In the genomic region with DNA sequence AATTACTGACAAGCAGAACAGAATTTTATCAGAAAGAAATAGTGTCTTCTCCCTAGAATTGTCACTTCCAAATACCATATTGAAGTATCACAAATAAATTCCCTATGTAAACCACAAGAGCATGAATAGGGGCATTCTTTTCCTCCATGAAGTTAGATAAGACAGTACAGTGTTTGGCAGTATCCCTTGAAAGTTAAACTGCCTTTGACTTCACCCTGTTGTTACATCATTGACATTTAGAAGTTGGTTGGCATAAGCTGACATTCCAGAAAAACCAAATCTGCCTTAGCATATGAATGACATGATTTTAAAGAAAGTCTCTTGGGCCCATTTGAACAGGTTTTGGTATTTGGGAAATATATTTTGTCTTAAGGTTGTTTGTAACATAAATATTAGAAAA, we compare ENCODE assay signal across 29 cellular contexts. TPM values are rescaled to one million over a fixed set of nuclear protein-coding genes. Genes with fewer than 3 reads are reported as not detected.
DNase-seq lines count a peak whose midpoint lies in the region; ATAC-seq, FAIRE-seq and TF ChIP-seq lines count a peak whose summit lies in the region.
"Had no signal": no experiment of that assay in that cellular context is flagged by ENCODE, and none has a peak within 500 bp of the region (broad histone marks: within the 10 kb centered on the region; RNA-seq: fewer than 3 reads in every experiment).

No MANE protein-coding gene starts in this region.

- no peak overlapping the region for H3K4me3 ChIP-seq in A549
- H3K4me3 ChIP-seq in astrocyte (ENCODE audit: insufficient read depth, low read depth, low read length) = no peak overlapping the region
- H3K4me3 ChIP-seq: heart right ventricle, Peyer's patch, testis had no signal

- no peak overlapping the region for H3K9ac ChIP-seq in astrocyte (ENCODE audit: low read length)
- H3K9ac ChIP-seq: SK-N-SH had no signal

- H3K36me3 ChIP-seq in astrocyte (ENCODE audit: insufficient read depth, low read length) = no peaks in the 10 kb centered on the region
- H3K36me3 ChIP-seq: heart right ventricle, Peyer's patch had no signal

- H3K79me2 ChIP-seq in astrocyte (ENCODE audit: insufficient read depth, low read length) = no peaks in the 10 kb centered on the region

- intact Hi-C loops in posterior cingulate gyrus (cut with DNase I) = no loop called here

- H3K36me3 Mint-ChIP-seq in astrocyte (ENCODE audit: low read depth, unreplicated experiment) (no peaks in the 10 kb centered on the region), glutamatergic neuron (ENCODE audit: unreplicated experiment) (no peaks in the 10 kb centered on the region)
- H3K36me3 Mint-ChIP-seq: naive thymus-derived CD8-positive, alpha-beta T cell had no signal

- peaks cover 3% of the 10 kb centered on the region for H3K9me3 Mint-ChIP-seq in astrocyte (ENCODE audit: unreplicated experiment)
- no peaks in the 10 kb centered on the region for H3K9me3 Mint-ChIP-seq in glutamatergic neuron (ENCODE audit: unreplicated experiment)

- H3K4me2 ChIP-seq in A549 (no peak overlapping the region), astrocyte (ENCODE audit: low read length) (no peak overlapping the region)
- H3K4me2 ChIP-seq: SK-N-SH had no signal

- POLR2A ChIA-PET in A549 (lab: Yijun Ruan, JAX) = no interaction called here

- H3K27ac Mint-ChIP-seq in astrocyte (ENCODE audit: unreplicated experiment) = no peak overlapping the region
- no peak overlapping the region for H3K27ac Mint-ChIP-seq in glutamatergic neuron (ENCODE audit: unreplicated experiment)
- H3K27ac Mint-ChIP-seq: activated CD4-positive, alpha-beta T cell treated with anti-CD3 and anti-CD28 coated beads for 36 hours; activated T-cell treated with anti-CD3 and anti-CD28 coated beads, Interleukin-2, amount 50 U/mL, for 24 hours; dendritic cell treated with granulocyte-macrophage colony-stimulating factor and Interleukin-4, amounts not matched to agents 40 ng/mL and 50 ng/mL, for 4 days; naive thymus-derived CD8-positive, alpha-beta T cell had no signal

- no peak for TF ChIP-seq POLR2A in A549 (IDR thresholded peaks at IDR 0.05; ENCODE audit: low read length)

- H3K27me3 Mint-ChIP-seq in astrocyte (ENCODE audit: low read depth, unreplicated experiment) (peaks cover 6% of the 10 kb centered on the region), glutamatergic neuron (ENCODE audit: unreplicated experiment) (no peaks in the 10 kb centered on the region)
- H3K27me3 Mint-ChIP-seq: dendritic cell treated with granulocyte-macrophage colony-stimulating factor and Interleukin-4, amounts not matched to agents 40 ng/mL and 50 ng/mL, for 4 days had no signal

- H3K4me1 Mint-ChIP-seq in astrocyte (ENCODE audit: low read depth, unreplicated experiment) (peaks cover 4% of the 10 kb centered on the region), glutamatergic neuron (ENCODE audit: low read depth, unreplicated experiment) (no peaks in the 10 kb centered on the region)
- H3K4me1 Mint-ChIP-seq: activated CD4-positive, alpha-beta T cell treated with anti-CD3 and anti-CD28 coated beads for 36 hours; naive thymus-derived CD8-positive, alpha-beta T cell had no signal

- no peak for ATAC-seq in A549
- ATAC-seq: activated CD4-positive, alpha-beta T cell treated with anti-CD3 and anti-CD28 coated beads for 36 hours; HCT116; naive thymus-derived CD8-positive, alpha-beta T cell had no signal

- no peaks in the 10 kb centered on the region for H4K20me1 ChIP-seq in astrocyte (ENCODE audit: insufficient read depth, low read length)

- no peaks in the 10 kb centered on the region for H3K27me3 ChIP-seq in astrocyte (ENCODE audit: insufficient read depth, low read length)
- H3K27me3 ChIP-seq: heart right ventricle, Peyer's patch, testis had no signal

- TF ChIP-seq EP300 in A549 (IDR thresholded peaks at IDR 0.05) = no peak

- no peak for TF ChIP-seq RAD21 in A549 (conservative IDR thresholded peaks at IDR 0.05 in 1 of 2, IDR thresholded peaks at IDR 0.05 in 1 of 2)

- CTCF ChIA-PET in A549 (lab: Yijun Ruan, JAX) = interaction anchor here (0.7 kb wide), 1 partner anchor 555 kb away, joined by 3 read pairs; no protein-coding TSS in a partner anchor

- H3K4me3 Mint-ChIP-seq in astrocyte (ENCODE audit: unreplicated experiment) (no peak overlapping the region), glutamatergic neuron (ENCODE audit: unreplicated experiment) (no peak overlapping the region)
- H3K4me3 Mint-ChIP-seq: activated CD4-positive, alpha-beta T cell treated with anti-CD3 and anti-CD28 coated beads for 36 hours; activated T-cell treated with anti-CD3 and anti-CD28 coated beads, Interleukin-2, amount 50 U/mL, for 24 hours; dendritic cell treated with granulocyte-macrophage colony-stimulating factor and Interleukin-4, amounts not matched to agents 40 ng/mL and 50 ng/mL, for 4 days; naive thymus-derived CD8-positive, alpha-beta T cell had no signal

- peak; percentile 65 for FAIRE-seq in A549 (lab: Jason Lieb, UNC)
- FAIRE-seq in astrocyte (lab: Jason Lieb, UNC) = no peak
- FAIRE-seq: bronchial epithelial cell had no signal

- TF ChIP-seq CTCF in A549 (IDR thresholded peaks at IDR 0.05) (no peak), astrocyte (IDR thresholded peaks at IDR 0.05; ENCODE audit: insufficient read depth, low read depth, low read length) (no peak), glutamatergic neuron (IDR thresholded peaks at IDR 0.05; ENCODE audit: partially characterized antibody, unreplicated experiment) (no peak)

- H2AFZ ChIP-seq in astrocyte (ENCODE audit: low read depth, low read length) = no peak overlapping the region

- H3K27ac ChIP-seq in A549 (no peak overlapping the region), astrocyte (ENCODE audit: low read depth, low read length) (no peak overlapping the region)
- H3K27ac ChIP-seq: C4-2B, Peyer's patch, testis had no signal

- DNase-seq in A549 (ENCODE audit: low read depth in 1 of 2, low spot score in 1 of 2) (no peak), HS-27A (ENCODE audit: low read depth) (peak; percentile 2), astrocyte (ENCODE audit: low read depth) (peak; percentile 60), foreskin melanocyte (peak; percentile 91), glutamatergic neuron (no peak), NCI-H1436 (lab: John Stamatoyannopoulos, UW) (no peak), posterior cingulate gyrus (no peak)
- no peak for DNase-seq in activated CD8-positive, alpha-beta memory T cell treated with anti-CD3 and anti-CD28 coated beads, Interleukin-2, amount 50 U/mL, for 48 hours
- DNase-seq: activated CD4-positive, alpha-beta T cell treated with anti-CD3 and anti-CD28 coated beads for 36 hours; activated CD8-positive, alpha-beta memory T cell treated with anti-CD3 and anti-CD28 coated beads for 24 hours; activated gamma-delta T cell treated with Interleukin-2 at 50 U/mL for 16 hours; activated T-cell treated with anti-CD3 and anti-CD28 coated beads, Interleukin-2, amount 50 U/mL, for 24 hours; heart right ventricle; KBM-7; left cardiac atrium; naive thymus-derived CD8-positive, alpha-beta T cell; NCI-H524 treated with DMSO at 0.1 percent for 48 hours; Peyer's patch; retina; SK-N-SH; stimulated activated CD4-positive, alpha-beta T cell treated with anti-CD3 and anti-CD28 coated beads, Interleukin-12 subunit alpha, Interleukin-12 subunit beta, amount 100 ng/mL, for 4 hours; stimulated activated CD4-positive, alpha-beta T cell treated with anti-CD3 and anti-CD28 coated beads, Interleukin-4, amount 100 ng/mL, for 4 hours; stimulated activated naive CD4-positive, alpha-beta T cell treated with Interleukin-2 at 50 U/mL for 16 hours; T-helper 2 cell; testis had no signal

- H3K4me1 ChIP-seq in A549 = no peaks in the 10 kb centered on the region
- no peaks in the 10 kb centered on the region for H3K4me1 ChIP-seq in astrocyte (ENCODE audit: insufficient read depth, low read length)
- H3K4me1 ChIP-seq: Peyer's patch, testis had no signal

- H3K9me3 ChIP-seq in A549 (no peaks in the 10 kb centered on the region), astrocyte (ENCODE audit: insufficient read depth, low read depth, low read length) (no peaks in the 10 kb centered on the region)
- H3K9me3 ChIP-seq: Peyer's patch, SK-N-SH, testis had no signal

TF ChIP-seq in A549, 52 proteins besides CTCF, POLR2A, EP300 and RAD21:
- TF ChIP-seq NPAS2 (CRISPR knock-in tag; IDR thresholded peaks at IDR 0.05; ENCODE audit: borderline replicate concordance) (no peak), TP53 (CRISPR knock-in tag; IDR thresholded peaks at IDR 0.05) (no peak), NFE2L2 (conservative IDR thresholded peaks at IDR 0.05; ENCODE audit: low read length) (no peak), HDAC2 (IDR thresholded peaks at IDR 0.05) (no peak), FOSB (CRISPR knock-in tag; IDR thresholded peaks at IDR 0.05) (no peak), ZFP36 (IDR thresholded peaks at IDR 0.05; ENCODE audit: borderline replicate concordance, partially characterized antibody) (no peak), MAZ (IDR thresholded peaks at IDR 0.05; ENCODE audit: borderline replicate concordance, low read depth, low read length) (no peak), NR3C1 (IDR thresholded peaks at IDR 0.05) (no peak), JUN (IDR thresholded peaks at IDR 0.05) (no peak), ZC3H11A (IDR thresholded peaks at IDR 0.05) (no peak), RARB (CRISPR knock-in tag; IDR thresholded peaks at IDR 0.05) (no peak), HOXB5 (CRISPR knock-in tag; IDR thresholded peaks at IDR 0.05) (no peak), SREBF2 (IDR thresholded peaks at IDR 0.05) (no peak)

RNA-seq across cellular contexts. Expression of gene OSR1, which starts 50.2 kb away (rescaled TPM):
- 1.5 and 1.8 TPM in 2 replicates for polyA plus RNA-seq in A549 (2011; rRNA removed)
- polyA plus RNA-seq in A549 (2012; cell fraction: cytosol; rRNA removed) = 3.7 and 4.4 TPM in 2 replicates
- 6.4 and 8.1 TPM in 2 replicates for polyA plus RNA-seq in A549 (2012; cell fraction: nucleus; rRNA removed)
- 3.9 to 4.5 TPM (median 4.4 TPM) in 3 replicates for polyA plus RNA-seq in A549 (2017; fragmentation: RNase III; extraction: RNeasy Plus Mini Kit Qiagen cat#74134 plus additional on column Dnase treatment)
- 1.6 and 1.7 TPM in 2 replicates for polyA minus RNA-seq in A549 (2011; rRNA and poly(A)+ RNA removed)
- total RNA-seq in astrocyte = 0.31 and 1.0 TPM in 2 replicates
- total RNA-seq in glutamatergic neuron (ENCODE audit: unreplicated experiment) = 0.42 TPM
- total RNA-seq: activated CD4-positive, alpha-beta T cell treated with anti-CD3 and anti-CD28 coated beads for 36 hours; naive thymus-derived CD8-positive, alpha-beta T cell had no signal
- polyA plus RNA-seq: naive thymus-derived CD8-positive, alpha-beta T cell had no signal

Comparison
In these comparisons a context has a peak if more than half of its experiments do, and no peak if none do; other contexts are left out.
1. DNase-seq: peak in HS-27A (single experiment), astrocyte (single experiment) and foreskin melanocyte (single experiment); none in A549 (0 of 2), glutamatergic neuron (single experiment), activated CD8-positive, alpha-beta memory T cell treated with anti-CD3 and anti-CD28 coated beads, Interleukin-2, amount 50 U/mL, for 48 hours (single experiment), NCI-H1436 (single experiment) and posterior cingulate gyrus (0 of 10).